Comparison of ENCODE assay signal across 1 cellular context in genomic region chr19:6737873-6738725, GRCh38.
TF ChIP-seq lines count a peak whose summit lies in the region.

No MANE protein-coding gene starts in this region.

TF ChIP-seq in K562, 482 proteins besides CTCF, POLR2A, EP300 and RAD21 (continues in another document):
- TF ChIP-seq RBM34 (IDR thresholded peaks at IDR 0.05; ENCODE audit: borderline replicate concordance, insufficient read depth, low read length) (no peak), SMARCB1 (IDR thresholded peaks at IDR 0.05; ENCODE audit: insufficient read length, low read depth) (no peak), C11orf30 (IDR thresholded peaks at IDR 0.05; ENCODE audit: low read depth) (no peak), SMC3 (conservative IDR thresholded peaks at IDR 0.05; ENCODE audit: insufficient read depth, low read depth, low read length) (peak; percentile 53; the same call in 1 of the 2 replicates), RERE (CRISPR knock-in tag; IDR thresholded peaks at IDR 0.05; ENCODE audit: borderline replicate concordance) (peak; percentile 59; the same call in 1 of the 2 replicates), IRF1 (CRISPR knock-in tag; IDR thresholded peaks at IDR 0.05; ENCODE audit: borderline replicate concordance) (no peak), U2AF1 (optimal IDR thresholded peaks at IDR 0.05; ENCODE audit: low read depth, low read length) (no peak), SNAPC5 (CRISPR knock-in tag; IDR thresholded peaks at IDR 0.05) (no peak), ZBTB34 (CRISPR knock-in tag; IDR thresholded peaks at IDR 0.05) (no peak), ZNF354B (CRISPR knock-in tag; IDR thresholded peaks at IDR 0.05) (peak; percentile 21; the same call in 1 of the 2 replicates), CHD4 (IDR thresholded peaks at IDR 0.05; ENCODE audit: insufficient read depth, insufficient replicate concordance, low read depth, low read length, poor library complexity, severe bottlenecking) (no peak), AFF4 (CRISPR knock-in tag; IDR thresholded peaks at IDR 0.05) (no peak), ZNF77 (CRISPR knock-in tag; IDR thresholded peaks at IDR 0.05) (no peak), E2F4 (CRISPR knock-in tag; IDR thresholded peaks at IDR 0.05; ENCODE audit: low read depth) (no peak), E2F3 (CRISPR knock-in tag; IDR thresholded peaks at IDR 0.05) (0 out of 2 replicates have a peak, but pooled peaks have one; percentile 20), ATF2 (CRISPR knock-in tag; IDR thresholded peaks at IDR 0.05) (no peak), SLC30A9 (CRISPR knock-in tag; IDR thresholded peaks at IDR 0.05) (no peak), ZNF408 (CRISPR knock-in tag; IDR thresholded peaks at IDR 0.05; ENCODE audit: low read depth) (no peak), PTTG1 (tag; IDR thresholded peaks at IDR 0.05; ENCODE audit: low read depth) (0 out of 2 replicates have a peak, but pooled peaks have one; percentile 37), ZNF507 (tag; conservative IDR thresholded peaks at IDR 0.05) (no peak), SP1 (CRISPR knock-in tag; IDR thresholded peaks at IDR 0.05) (peak; percentile 45), NBN (IDR thresholded peaks at IDR 0.05; ENCODE audit: low read depth) (peak; percentile 28; the same call in 1 of the 2 replicates), ZC3H8 (IDR thresholded peaks at IDR 0.05) (no peak), TAF7 (tag; IDR thresholded peaks at IDR 0.05) (0 out of 2 replicates have a peak, but pooled peaks have one; percentile 14), ZNF41 (CRISPR knock-in tag; conservative IDR thresholded peaks at IDR 0.05) (no peak), ZNF384 (IDR thresholded peaks at IDR 0.05; ENCODE audit: low read depth, low read length) (no peak), DMBX1 (CRISPR knock-in tag; IDR thresholded peaks at IDR 0.05; ENCODE audit: borderline replicate concordance) (peak; percentile 45; the same call in 1 of the 2 replicates), HNRNPUL1 (IDR thresholded peaks at IDR 0.05; ENCODE audit: low read length) (no peak), NCOA1 (IDR thresholded peaks at IDR 0.05; ENCODE audit: low read depth) (0 out of 2 replicates have a peak, but pooled peaks have one; percentile 45), ZNF232 (CRISPR knock-in tag; IDR thresholded peaks at IDR 0.05) (no peak), CTBP1 (IDR thresholded peaks at IDR 0.05; ENCODE audit: borderline replicate concordance) (no peak), SIN3A (IDR thresholded peaks at IDR 0.05; ENCODE audit: borderline replicate concordance in 2 of 2, control insufficient read depth in 1 of 2, low read depth in 2 of 2, low read length in 2 of 2) (0 out of 4 replicates have a peak, but pooled peaks of 1 of the 2 experiments have one; percentile 27), ARID4B (CRISPR knock-in tag; IDR thresholded peaks at IDR 0.05) (0 out of 2 replicates have a peak, but pooled peaks have one; percentile 53), ZNF764 (CRISPR knock-in tag; IDR thresholded peaks at IDR 0.05; ENCODE audit: low read depth) (no peak), PHTF2 (CRISPR knock-in tag; IDR thresholded peaks at IDR 0.05) (no peak), FUS (optimal IDR thresholded peaks at IDR 0.05; ENCODE audit: low read depth, low read length) (no peak), TRIM24 (IDR thresholded peaks at IDR 0.05) (0 out of 4 replicates have a peak, but pooled peaks of 1 of the 2 experiments have one; percentile 11), HDAC6 (IDR thresholded peaks at IDR 0.05; ENCODE audit: low read depth, low read length) (no peak), ERF (CRISPR knock-in tag; IDR thresholded peaks at IDR 0.05) (0 out of 2 replicates have a peak, but pooled peaks have one; percentile 58), ZNF583 (CRISPR knock-in tag; IDR thresholded peaks at IDR 0.05) (peak; percentile 65; the same call in 1 of the 2 replicates), TGIF2 (CRISPR knock-in tag; IDR thresholded peaks at IDR 0.05) (no peak), MTA2 (IDR thresholded peaks at IDR 0.05; ENCODE audit: low read depth) (peak; percentile 71), JUND (IDR thresholded peaks at IDR 0.05; ENCODE audit: borderline replicate concordance, low read depth, low read length) (peak; percentile 12; the same call in 1 of the 2 replicates), JUND (tag; IDR thresholded peaks at IDR 0.05; ENCODE audit: borderline replicate concordance, low read depth, low read length) (no peak; the same call in 1 of the 3 replicates), NCOR1 (IDR thresholded peaks at IDR 0.05) (peak; percentile 4; the same call in 1 of the 2 replicates)
